ENCODE assay signal across 10 cellular contexts in genomic region chr19:6587093-6587820, GRCh38. TPM values are rescaled to one million over a fixed set of nuclear protein-coding genes. Genes with fewer than 3 reads are reported as not detected.
DNase-seq lines count a peak whose midpoint lies in the region; ATAC-seq and TF ChIP-seq lines count a peak whose summit lies in the region.
"Had no signal": no experiment of that assay in that cellular context is flagged by ENCODE, and none has a peak within 500 bp of the region (broad histone marks: within the 10 kb centered on the region; RNA-seq: fewer than 3 reads in every experiment).

No MANE protein-coding gene starts in this region.

- no peaks in the 10 kb centered on the region for H3K9me3 Mint-ChIP-seq in activated CD4-positive, alpha-beta T cell treated with anti-CD3 and anti-CD28 coated beads for 36 hours (ENCODE audit: low read depth)
- H3K9me3 Mint-ChIP-seq in stimulated activated naive B cell treated with anti-CD40 and anti-IgM and Interleukin-4, amounts not matched to agents 10 μg/mL and 1 μg/mL and 100 μg/mL, for 72 hours, result no peaks in the 10 kb centered on the region

- in situ Hi-C loops in Panc1 (cut with HindIII; ENCODE audit: low pct_unique_long_range_greater_than_20kb, low sequenced_read_pairs), result no loop called here

- H3K36me3 Mint-ChIP-seq in activated CD4-positive, alpha-beta T cell treated with anti-CD3 and anti-CD28 coated beads for 36 hours (ENCODE audit: low read depth), result no peaks in the 10 kb centered on the region
- H3K36me3 Mint-ChIP-seq in stimulated activated naive B cell treated with anti-CD40 and anti-IgM and Interleukin-4, amounts not matched to agents 10 μg/mL and 1 μg/mL and 100 μg/mL, for 72 hours, result peaks cover 51 to 67% of the 10 kb centered on the region in 2 donors

- H3K9me3 ChIP-seq in Panc1 (ENCODE audit: control insufficient read depth, insufficient read depth, low read depth, low read length), result no peaks in the 10 kb centered on the region
- no peaks in the 10 kb centered on the region for H3K9me3 ChIP-seq in tibial artery

- peaks cover 62% of the 10 kb centered on the region for H3K27me3 Mint-ChIP-seq in activated CD4-positive, alpha-beta T cell treated with anti-CD3 and anti-CD28 coated beads for 36 hours
- H3K27me3 Mint-ChIP-seq in stimulated activated naive B cell treated with anti-CD40 and anti-IgM and Interleukin-4, amounts not matched to agents 10 μg/mL and 1 μg/mL and 100 μg/mL, for 72 hours, result peaks cover 11 to 15% of the 10 kb centered on the region in 2 donors

- CTCF ChIA-PET in activated CD4-positive, alpha-beta T cell treated with anti-CD3 and anti-CD28 coated beads for 36 hours (lab: Charles Lee), result interaction anchor here (0.6 to 1.0 kb wide), 2 partner anchors 70 to 277 kb away, joined by 3 to 4 read pairs; no protein-coding TSS in a partner anchor
- CTCF ChIA-PET in Panc1 (lab: Charles Lee), result interaction anchor here (0.6 to 0.8 kb wide), 3 partner anchors 8 to 181 kb away, joined by 3 to 5 read pairs (median 3); no protein-coding TSS in a partner anchor

- intact Hi-C loops in activated CD4-positive, alpha-beta T cell treated with anti-CD3 and anti-CD28 coated beads for 36 hours (cut with DNase I, micrococcal nuclease), result no loop called here
- intact Hi-C loops in Panc1 (cut with micrococcal nuclease; ENCODE audit: unreplicated experiment), result no loop called here
- intact Hi-C loops in tibial artery (cut with DNase I; ENCODE audit: low total_unique reads), result no loop called here

- POLR2A ChIA-PET in activated CD4-positive, alpha-beta T cell treated with anti-CD3 and anti-CD28 coated beads for 36 hours (lab: Charles Lee), result interaction anchor here (0.6 kb wide), 2 partner anchors 247 to 270 kb away, joined by 3 to 4 read pairs; no protein-coding TSS in a partner anchor
- POLR2A ChIA-PET in Panc1 (lab: Charles Lee), result interaction anchor here (0.6 kb wide), 1 partner anchor 193 kb away, joined by 11 read pairs; no protein-coding TSS in a partner anchor

- DNase-seq in activated CD4-positive, alpha-beta T cell treated with anti-CD3 and anti-CD28 coated beads for 36 hours, result peak; percentile 27
- no peak for DNase-seq in activated CD4-positive, alpha-beta T cell treated with anti-CD3 and anti-CD28 coated beads for 4 hours
- no peak for DNase-seq in Panc1 (ENCODE audit: low read depth, low spot score)
- peak; percentile 13 for DNase-seq in fibroblast of mammary gland (ENCODE audit: low read depth)
- DNase-seq in stimulated activated naive B cell treated with anti-CD40 and anti-IgM and Interleukin-4, amounts not matched to agents 10 μg/mL and 1 μg/mL and 100 μg/mL, for 72 hours, result peak; percentile 41
- DNase-seq in GM19240 (ENCODE audit: insufficient read length, low spot score), result no peak
- no peak for DNase-seq in tibial artery
- DNase-seq: C1 segment of cervical spinal cord; stimulated activated CD4-positive, alpha-beta T cell treated with anti-CD3 and anti-CD28 coated beads, Interleukin-2, amount 100 ng/mL, for 24 hours had no signal

- no TSS peak for BruUV-seq in Panc1 (replicated peaks; lab: Mats Ljungman, UMichigan)

- ATAC-seq in activated CD4-positive, alpha-beta T cell treated with anti-CD3 and anti-CD28 coated beads for 36 hours, result peak; percentile 24
- ATAC-seq in Panc1 (peak; percentile 15; the same call in 1 of the 2 replicates), HG02970 (IDR thresholded peaks at IDR 0.05; ENCODE audit: low FRiP score, unreplicated experiment) (no peak)
- peak; percentile 25 to 35 for ATAC-seq in stimulated activated naive B cell treated with anti-CD40 and anti-IgM and Interleukin-4, amounts not matched to agents 10 μg/mL and 1 μg/mL and 100 μg/mL, for 72 hours (replicated peaks)

- H3K27ac Mint-ChIP-seq in activated CD4-positive, alpha-beta T cell treated with anti-CD3 and anti-CD28 coated beads for 36 hours, result no peak overlapping the region
- peak overlapping the region; percentile 94 for H3K27ac Mint-ChIP-seq in stimulated activated naive B cell treated with anti-CD40 and anti-IgM and Interleukin-4, amounts not matched to agents 10 μg/mL and 1 μg/mL and 100 μg/mL, for 72 hours

- TF ChIP-seq CTCF in Panc1 (IDR thresholded peaks at IDR 0.05) (no peak), fibroblast of mammary gland (conservative IDR thresholded peaks at IDR 0.05; ENCODE audit: control insufficient read depth, insufficient read depth, low read depth, low read length) (no peak), tibial artery (IDR thresholded peaks at IDR 0.05) (no peak)

- peak overlapping the region in 1 of 2 experiments; percentile 39; a peak in 2 of 4 replicates for H3K4me3 ChIP-seq in Panc1 (ENCODE audit: low read depth in 2 of 2, low read length in 2 of 2)
- H3K4me3 ChIP-seq in fibroblast of mammary gland (ENCODE audit: control insufficient read depth, low read depth, low read length), result no peak overlapping the region
- no peak overlapping the region for H3K4me3 ChIP-seq in tibial artery

- peak overlapping the region; percentile 71 for H3K27ac ChIP-seq in Panc1 (ENCODE audit: low read length)
- H3K27ac ChIP-seq in tibial artery, result no peak overlapping the region

- H3K27me3 ChIP-seq in Panc1 (ENCODE audit: control insufficient read depth, insufficient read depth, low read length) (no peaks in the 10 kb centered on the region), tibial artery (peaks cover 0 to 86% of the 10 kb centered on the region in 2 donors)

- peak overlapping the region; percentile 44 for H3K4me3 Mint-ChIP-seq in activated CD4-positive, alpha-beta T cell treated with anti-CD3 and anti-CD28 coated beads for 36 hours
- peak overlapping the region; percentile 82 to 95 for H3K4me3 Mint-ChIP-seq in stimulated activated naive B cell treated with anti-CD40 and anti-IgM and Interleukin-4, amounts not matched to agents 10 μg/mL and 1 μg/mL and 100 μg/mL, for 72 hours

- H3K36me3 ChIP-seq in Panc1 (ENCODE audit: control insufficient read depth, insufficient read depth, low read length) (no peaks in the 10 kb centered on the region), tibial artery (no peaks in the 10 kb centered on the region)

- peaks cover 6% of the 10 kb centered on the region; the same call in 1 of the 2 replicates for H3K4me1 ChIP-seq in Panc1 (ENCODE audit: control insufficient read depth, insufficient read depth, low read length)
- H3K4me1 ChIP-seq in tibial artery, result peaks cover 0 to 27% (median 12%) of the 10 kb centered on the region in 4 donors

- H3K4me1 Mint-ChIP-seq in activated CD4-positive, alpha-beta T cell treated with anti-CD3 and anti-CD28 coated beads for 36 hours, result peaks cover 44% of the 10 kb centered on the region
- H3K4me1 Mint-ChIP-seq in stimulated activated naive B cell treated with anti-CD40 and anti-IgM and Interleukin-4, amounts not matched to agents 10 μg/mL and 1 μg/mL and 100 μg/mL, for 72 hours, result peaks cover 41 to 51% of the 10 kb centered on the region in 2 donors

RNA-seq across cellular contexts. Expression of gene CD70, which starts 3.7 kb away (rescaled TPM):
- total RNA-seq in activated CD4-positive, alpha-beta T cell treated with anti-CD3 and anti-CD28 coated beads for 36 hours, result 1 to 10 TPM; 3.3 to 3.6 TPM
- total RNA-seq in Panc1 (2021; ENCODE audit: unreplicated experiment), result 45.4 TPM
- 62.7 TPM for polyA plus RNA-seq in Panc1 (2012; ENCODE audit: insufficient read length)

RNA-seq across cellular contexts. Expression of gene TNFSF9, which starts 56.4 kb away (rescaled TPM):
- total RNA-seq in activated CD4-positive, alpha-beta T cell treated with anti-CD3 and anti-CD28 coated beads for 36 hours, result under 1 TPM; 0.49 to 0.57 TPM
- total RNA-seq in Panc1 (2021; ENCODE audit: unreplicated experiment), result 2.9 TPM
- 1.6 TPM for polyA plus RNA-seq in Panc1 (2012; ENCODE audit: insufficient read length)

Comparison
In these comparisons a context has a peak if more than half of its experiments do, and no peak if none do; other contexts are left out.
1. DNase-seq: peak in activated CD4-positive, alpha-beta T cell treated with anti-CD3 and anti-CD28 coated beads for 36 hours (single experiment), fibroblast of mammary gland (single experiment) and stimulated activated naive B cell treated with anti-CD40 and anti-IgM and Interleukin-4, amounts not matched to agents 10 μg/mL and 1 μg/mL and 100 μg/mL, for 72 hours (single experiment); none in activated CD4-positive, alpha-beta T cell treated with anti-CD3 and anti-CD28 coated beads for 4 hours (0 of 2), Panc1 (single experiment), GM19240 (single experiment) and tibial artery (0 of 2).
2. RNA of gene CD70, which starts 3.7 kb away (total RNA-seq): 45.4 TPM in Panc1 (single experiment); 3.3 to 3.6 TPM in activated CD4-positive, alpha-beta T cell treated with anti-CD3 and anti-CD28 coated beads for 36 hours; every median in the first group is over 10 times any median in the second.